In the genomic region with DNA sequence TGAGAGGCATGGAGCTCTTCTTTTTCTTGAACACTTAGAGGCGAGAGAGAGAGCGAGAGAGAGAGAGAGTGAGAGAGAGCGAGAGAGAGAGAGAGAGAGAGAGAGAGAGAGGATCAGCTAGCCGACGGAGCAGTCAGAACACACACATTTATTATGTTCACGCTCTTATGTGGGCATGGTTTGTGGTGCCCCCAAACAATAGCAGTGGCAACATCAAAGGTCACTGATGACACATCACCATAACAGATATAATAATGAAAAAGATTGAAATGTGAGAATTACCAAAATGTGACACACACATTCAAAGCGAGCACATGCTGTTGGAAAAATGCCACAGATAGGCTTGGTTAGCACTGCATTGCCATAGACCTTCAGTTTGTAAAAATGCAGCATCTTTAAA, we compare ENCODE assay signal across 12 cellular contexts.
DNase-seq lines count a peak whose midpoint lies in the region; ATAC-seq and TF ChIP-seq lines count a peak whose summit lies in the region.
"Had no signal": no experiment of that assay in that cellular context is flagged by ENCODE, and none has a peak within 500 bp of the region (broad histone marks: within the 10 kb centered on the region; RNA-seq: fewer than 3 reads in every experiment).

No MANE protein-coding gene starts in this region.

- H3K27me3 ChIP-seq in psoas muscle (ENCODE audit: insufficient read depth in 3 of 3, low read length in 2 of 3) = peaks cover 0 to 2% (median 0%) of the 10 kb centered on the region in 3 donors
- H3K27me3 ChIP-seq: right atrium auricular region had no signal

- H3K4me1 ChIP-seq in psoas muscle = no peaks in the 10 kb centered on the region

- intact Hi-C loops in psoas muscle (cut with DNase I) (no loop called here), MCF 10A (cut with micrococcal nuclease) (no loop called here)

- H3K36me3 ChIP-seq in psoas muscle (ENCODE audit: insufficient read depth in 1 of 2, low read depth in 1 of 2) = no peaks in the 10 kb centered on the region
- H3K36me3 ChIP-seq: right atrium auricular region had no signal

- BruUV-seq in MCF 10A (replicated peaks; lab: Mats Ljungman, UMichigan) = no TSS peak

- TF ChIP-seq CTCF in psoas muscle (IDR thresholded peaks at IDR 0.05) (no peak), MCF 10A (IDR thresholded peaks at IDR 0.05; ENCODE audit: unreplicated experiment) (no peak)

- 40 to 60% (median 46%) methylated on average over 5 to 7 of the region's 7 CpGs for WGBS in psoas muscle, 3 donors

- H3K4me3 ChIP-seq in psoas muscle = no peak overlapping the region
- H3K4me3 ChIP-seq: right atrium auricular region had no signal

- H3K27ac Mint-ChIP-seq in T-cell (peak overlapping the region; percentile 33 to 41), MCF 10A (ENCODE audit: low read depth, unreplicated experiment) (no peak overlapping the region)
- H3K27ac Mint-ChIP-seq: memory B cell had no signal

- H3K4me3 Mint-ChIP-seq in T-cell (peak overlapping the region in 1 of 3 donors; percentile 34), MCF 10A (ENCODE audit: unreplicated experiment) (no peak overlapping the region)
- H3K4me3 Mint-ChIP-seq: memory B cell had no signal

- no peaks in the 10 kb centered on the region for H3K27me3 Mint-ChIP-seq in T-cell
- H3K27me3 Mint-ChIP-seq in MCF 10A (ENCODE audit: insufficient read depth, unreplicated experiment) = no peaks in the 10 kb centered on the region
- H3K27me3 Mint-ChIP-seq: memory B cell had no signal

- H3K27ac ChIP-seq in psoas muscle = no peak overlapping the region
- H3K27ac ChIP-seq: right atrium auricular region had no signal

- H3K9me3 Mint-ChIP-seq in T-cell (peaks cover 0 to 4% (median 0%) of the 10 kb centered on the region in 3 donors), MCF 10A (ENCODE audit: unreplicated experiment) (no peaks in the 10 kb centered on the region)
- H3K9me3 Mint-ChIP-seq: activated T-helper 2 cell treated with anti-CD3 and anti-CD28 coated beads, Interferon-gamma antibody, Interleukin-2, Interleukin-4, amounts not matched to agents 10 μg/mL and 5 μg/mL and 100 μg/mL, durations not matched to agents 14 hours and 24 hours and 36 hours; memory B cell had no signal

- H3K4me1 Mint-ChIP-seq in T-cell = peaks cover 73 to 79% (median 79%) of the 10 kb centered on the region in 3 donors
- H3K4me1 Mint-ChIP-seq in MCF 10A (ENCODE audit: insufficient read depth, unreplicated experiment) = peaks cover 23% of the 10 kb centered on the region

- CTCF ChIA-PET in T-cell (lab: Charles Lee) = interaction anchor here in 1 of 2 donors (0.6 kb wide), 2 partner anchors 93 to 451 kb away, joined by 3 to 6 read pairs; no protein-coding TSS in a partner anchor
- CTCF ChIA-PET in MCF 10A (lab: Yijun Ruan, JAX) = no interaction called here

- H3K36me3 Mint-ChIP-seq in T-cell (peaks cover 51% of the 10 kb centered on the region), MCF 10A (ENCODE audit: insufficient read depth, unreplicated experiment) (peaks cover 6% of the 10 kb centered on the region)

- POLR2A ChIA-PET in T-cell (lab: Charles Lee) = interaction anchor here (0.5 to 0.7 kb wide), 3 partner anchors 154 to 402 kb away, joined by 4 to 7 read pairs (median 5); no protein-coding TSS in a partner anchor
- POLR2A ChIA-PET in MCF 10A (lab: Yijun Ruan, JAX) = interaction anchor here (0.6 to 0.8 kb wide), 3 partner anchors 18 to 228 kb away, joined by 3 to 5 read pairs (median 3); no protein-coding TSS in a partner anchor

- ATAC-seq in T-cell (replicated peaks in 1 of 4) (peak in 2 of 4 experiments; percentile 27 to 32), psoas muscle (peak in 3 of 4 donors; percentile 31 to 41 (median 38)), GM18498 (IDR thresholded peaks at IDR 0.05; ENCODE audit: unreplicated experiment) (no peak), GM19328 (IDR thresholded peaks at IDR 0.05; ENCODE audit: unreplicated experiment) (no peak)
- ATAC-seq: Panc1 had no signal

- H3K9me3 ChIP-seq in psoas muscle = no peaks in the 10 kb centered on the region
- H3K9me3 ChIP-seq: right atrium auricular region had no signal

- DNase-seq in ELR (ENCODE audit: low read depth) = peak; percentile 20
- peak in 3 of 34 experiments; percentile 1 to 28 (median 7) for DNase-seq in T-cell
- DNase-seq in fibroblast of gingiva (ENCODE audit: low read depth) = peak; percentile 31
- DNase-seq in psoas muscle = no peak
- no peak for DNase-seq in DMS53 treated with DMSO at 0.1 percent for 48 hours (lab: John Stamatoyannopoulos, UW; ENCODE audit: unreplicated experiment)
- DNase-seq in MCF 10A (ENCODE audit: unreplicated experiment) = no peak

Comparison
In these comparisons a context has a peak if more than half of its experiments do, and no peak if none do; other contexts are left out.
1. DNase-seq: peak in ELR (single experiment) and fibroblast of gingiva (single experiment); none in psoas muscle (0 of 2), DMS53 treated with DMSO at 0.1 percent for 48 hours (single experiment) and MCF 10A (single experiment).
2. ATAC-seq: peak in psoas muscle (3 of 4); none in GM18498 (single experiment) and GM19328 (single experiment).